25 cellular contexts compared by ENCODE assay signal in genomic region chr20:46850896-46851295, GRCh38. TPM values are rescaled to one million over a fixed set of nuclear protein-coding genes. Genes with fewer than 3 reads are reported as not detected.
DNase-seq lines count a peak whose midpoint lies in the region; ATAC-seq, FAIRE-seq and TF ChIP-seq lines count a peak whose summit lies in the region.
"Had no signal": no experiment of that assay in that cellular context is flagged by ENCODE, and none has a peak within 500 bp of the region (broad histone marks: within the 10 kb centered on the region; RNA-seq: fewer than 3 reads in every experiment).

No MANE protein-coding gene starts in this region.

- peak overlapping the region; percentile 90 for H3K27ac Mint-ChIP-seq in nephron progenitor cell
- H3K27ac Mint-ChIP-seq: B cell; CD4-positive, CD25-positive, alpha-beta regulatory T cell; CD8-positive, alpha-beta T cell; GM23338; H9 had no signal

- POLR2A ChIA-PET in HepG2 (lab: Yijun Ruan, JAX): no interaction called here

- no peak overlapping the region for H3K4me3 Mint-ChIP-seq in nephron progenitor cell
- H3K4me3 Mint-ChIP-seq: B cell; CD4-positive, CD25-positive, alpha-beta regulatory T cell; CD8-positive, alpha-beta T cell; GM23338; H9 had no signal

- 14% methylated on average over 7 of the region's 7 CpGs for WGBS in HepG2 (ENCODE audit: low lambda C conversion rate)
- 65% methylated on average over 7 of the region's 7 CpGs for WGBS in right lobe of liver (ENCODE audit: insufficient coverage, low coverage, low lambda C conversion rate, missing lambda C conversion rate)
- 78% methylated on average over 7 of the region's 7 CpGs for WGBS in esophagus muscularis mucosa

- no peak for ATAC-seq in HepG2
- no peak for ATAC-seq in right lobe of liver
- ATAC-seq in lower lobe of right lung: no peak
- ATAC-seq: CD8-positive, alpha-beta T cell; GM23338; HCT116 had no signal

- peaks cover 31% of the 10 kb centered on the region for H3K4me1 Mint-ChIP-seq in nephron progenitor cell
- H3K4me1 Mint-ChIP-seq: B cell; CD4-positive, CD25-positive, alpha-beta regulatory T cell; GM23338 had no signal

- in situ Hi-C loops in HepG2 (cut with HindIII; ENCODE audit: extremely low pct_ligation_motif_present, low pct_unique_long_range_greater_than_20kb) (no loop called here), brain microvascular endothelial cell (cut with HindIII; ENCODE audit: low pct_ligation_motif_present, low sequenced_read_pairs) (no loop called here)

- no peak overlapping the region for H3K4me3 ChIP-seq in HepG2 (replicated peaks in 1 of 3; ENCODE audit: insufficient read depth in 1 of 3, low read depth in 2 of 3, low read length in 3 of 3)
- H3K4me3 ChIP-seq in right lobe of liver: no peak overlapping the region
- no peak overlapping the region for H3K4me3 ChIP-seq in esophagus muscularis mucosa
- H3K4me3 ChIP-seq in brain microvascular endothelial cell (ENCODE audit: low read depth, low read length): no peak overlapping the region
- no peak overlapping the region for H3K4me3 ChIP-seq in lower lobe of right lung
- H3K4me3 ChIP-seq: BLaER1, GM23338 had no signal

- TF ChIP-seq EP300 in HepG2 (IDR thresholded peaks at IDR 0.05; ENCODE audit: low read depth in 2 of 2, low read length in 2 of 2) (no peak), HepG2 (CRISPR knock-in tag; IDR thresholded peaks at IDR 0.05; ENCODE audit: borderline replicate concordance) (no peak), esophagus muscularis mucosa (IDR thresholded peaks at IDR 0.05) (no peak)

- peaks cover 16% of the 10 kb centered on the region for H3K9me3 Mint-ChIP-seq in nephron progenitor cell
- H3K9me3 Mint-ChIP-seq: H9 had no signal

- no peaks in the 10 kb centered on the region for H4K20me1 ChIP-seq in HepG2 (ENCODE audit: insufficient read depth, low read length)
- H4K20me1 ChIP-seq: BLaER1 had no signal

- no peak overlapping the region for H3K4me2 ChIP-seq in HepG2 (ENCODE audit: low read depth, low read length)
- H3K4me2 ChIP-seq: BLaER1, GM23338 had no signal

- intact Hi-C loops in HepG2 (cut with micrococcal nuclease; ENCODE audit: unreplicated experiment) (no loop called here), right lobe of liver (cut with DNase I) (no loop called here), esophagus muscularis mucosa (cut with DNase I) (no loop called here), lower lobe of right lung (cut with DNase I) (no loop called here)

- no peaks in the 10 kb centered on the region for H3K9me3 ChIP-seq in HepG2 (ENCODE audit: low read length)
- H3K9me3 ChIP-seq in right lobe of liver: no peaks in the 10 kb centered on the region
- no peaks in the 10 kb centered on the region for H3K9me3 ChIP-seq in esophagus muscularis mucosa
- H3K9me3 ChIP-seq in lower lobe of right lung: no peaks in the 10 kb centered on the region
- H3K9me3 ChIP-seq: BLaER1, Caco-2 had no signal

- H3K79me2 ChIP-seq in HepG2 (ENCODE audit: insufficient read depth, low read length): no peaks in the 10 kb centered on the region

- no peaks in the 10 kb centered on the region for H3K36me3 ChIP-seq in HepG2 (replicated peaks in 1 of 2; ENCODE audit: control insufficient read depth in 1 of 2, insufficient read depth in 2 of 2, low read length in 2 of 2)
- H3K36me3 ChIP-seq in right lobe of liver: no peaks in the 10 kb centered on the region
- H3K36me3 ChIP-seq in esophagus muscularis mucosa: no peaks in the 10 kb centered on the region
- H3K36me3 ChIP-seq in brain microvascular endothelial cell (replicated peaks): no peaks in the 10 kb centered on the region
- no peaks in the 10 kb centered on the region for H3K36me3 ChIP-seq in lower lobe of right lung
- H3K36me3 ChIP-seq: BLaER1 had no signal

- no peak for TF ChIP-seq POLR2A in HepG2 (IDR thresholded peaks at IDR 0.05; ENCODE audit: insufficient read depth in 1 of 2, low read depth in 2 of 2, low read length in 2 of 2)
- TF ChIP-seq POLR2A in right lobe of liver (IDR thresholded peaks at IDR 0.05): no peak
- TF ChIP-seq POLR2A in esophagus muscularis mucosa (IDR thresholded peaks at IDR 0.05; ENCODE audit: low read depth): no peak

- no peak for FAIRE-seq in HepG2 (lab: Jason Lieb, UNC)
- FAIRE-seq: A204.1, GM12891, GM18507 had no signal

- H3K4me1 ChIP-seq in HepG2 (ENCODE audit: insufficient read depth, low read length) (no peaks in the 10 kb centered on the region), right lobe of liver (no peaks in the 10 kb centered on the region), esophagus muscularis mucosa (no peaks in the 10 kb centered on the region), lower lobe of right lung (no peaks in the 10 kb centered on the region)
- H3K4me1 ChIP-seq: BLaER1, Caco-2 had no signal

- BruUV-seq in HepG2 (replicated peaks; lab: Mats Ljungman, UMichigan): no TSS peak

- no peak overlapping the region for H3K27ac ChIP-seq in HepG2 (ENCODE audit: extremely low read length, insufficient read depth, low read length)
- H3K27ac ChIP-seq in right lobe of liver: no peak overlapping the region
- no peak overlapping the region for H3K27ac ChIP-seq in esophagus muscularis mucosa (replicated peaks in 1 of 4)
- no peak overlapping the region for H3K27ac ChIP-seq in brain microvascular endothelial cell
- no peak overlapping the region for H3K27ac ChIP-seq in lower lobe of right lung
- H3K27ac ChIP-seq: 22Rv1, BLaER1, C4-2B had no signal

- no peak overlapping the region for H3K9ac ChIP-seq in HepG2 (ENCODE audit: insufficient read depth, low read depth, low read length)
- H3K9ac ChIP-seq: BLaER1 had no signal

- no peak for TF ChIP-seq RAD21 in HepG2 (CRISPR knock-in tag; IDR thresholded peaks at IDR 0.05)

- TF ChIP-seq CTCF in HepG2 (CRISPR knock-in tag; IDR thresholded peaks at IDR 0.05) (no peak), right lobe of liver (IDR thresholded peaks at IDR 0.05) (no peak), esophagus muscularis mucosa (IDR thresholded peaks at IDR 0.05) (no peak), nephron progenitor cell (IDR thresholded peaks at IDR 0.05) (no peak), brain microvascular endothelial cell (IDR thresholded peaks at IDR 0.05; ENCODE audit: low read depth, low read length, missing control alignments) (no peak), lower lobe of right lung (IDR thresholded peaks at IDR 0.05) (no peak)

- H3K27me3 ChIP-seq in HepG2 (ENCODE audit: control insufficient read depth in 1 of 2, insufficient read depth in 2 of 2, low read length in 2 of 2) (peaks cover 2 to 39% of the 10 kb centered on the region in 2 experiments; a peak in 4 of 5 replicates), right lobe of liver (no peaks in the 10 kb centered on the region), esophagus muscularis mucosa (no peaks in the 10 kb centered on the region), brain microvascular endothelial cell (replicated peaks) (peaks cover 3% of the 10 kb centered on the region), lower lobe of right lung (ENCODE audit: low read depth) (peaks cover 7% of the 10 kb centered on the region)
- H3K27me3 ChIP-seq: BLaER1 had no signal

- no peak for DNase-seq in HepG2 (ENCODE audit: low spot score)
- DNase-seq in right lobe of liver: no peak
- DNase-seq in esophagus muscularis mucosa (ENCODE audit: extremely low spot score): peak; percentile 55
- DNase-seq in nephron progenitor cell: no peak
- no peak for DNase-seq in brain microvascular endothelial cell
- DNase-seq in SHP77 treated with DMSO at 0.1 percent for 48 hours (lab: John Stamatoyannopoulos, UW): no peak
- DNase-seq in lower lobe of right lung: no peak
- no peak for DNase-seq in activated CD4-positive, alpha-beta T cell treated with anti-CD3 and anti-CD28 coated beads for 48 hours
- DNase-seq: Caco-2; CD4-positive, CD25-positive, alpha-beta regulatory T cell; CD8-positive, alpha-beta T cell; DMS153; DMS79; EL; GF-D8; H9 had no signal

- peaks cover under 1% of the 10 kb centered on the region for H3K27me3 Mint-ChIP-seq in nephron progenitor cell (ENCODE audit: low read depth, poor library complexity)

- H3K36me3 Mint-ChIP-seq in nephron progenitor cell (ENCODE audit: low read depth): no peaks in the 10 kb centered on the region
- H3K36me3 Mint-ChIP-seq: CD4-positive, CD25-positive, alpha-beta regulatory T cell; CD8-positive, alpha-beta T cell had no signal

- H2AFZ ChIP-seq in HepG2 (ENCODE audit: low read length): no peak overlapping the region

- CTCF ChIA-PET in HepG2 (lab: Yijun Ruan, JAX; ENCODE audit: low intra/inter-chr PET ratio, low total read pairs): no interaction called here

TF ChIP-seq in HepG2, 621 proteins besides CTCF, POLR2A, EP300 and RAD21:
- TF ChIP-seq PHF8 (CRISPR knock-in tag; IDR thresholded peaks at IDR 0.05) (no peak), ZNF629 (CRISPR knock-in tag; conservative IDR thresholded peaks at IDR 0.05) (peak; percentile 79)

RNA-seq across cellular contexts. Expression of gene EYA2, which starts 43.7 kb away (rescaled TPM):
- total RNA-seq in HepG2 (2016; rRNA removed; fragmentation: Illumina TruSeq; extraction: Trizol): not detected in 2 replicates
- not detected in 2 replicates for total RNA-seq in HepG2 (2016; cell fraction: cytosol; rRNA removed; fragmentation: Illumina TruSeq; extraction: Trizol; ENCODE audit: low read depth)
- not detected in 2 replicates for total RNA-seq in HepG2 (2016; cell fraction: insoluble cytoplasmic fraction; rRNA removed; fragmentation: Illumina TruSeq; extraction: Trizol)
- not detected in 2 replicates for total RNA-seq in HepG2 (2016; cell fraction: membrane; rRNA removed; fragmentation: Illumina TruSeq; extraction: Trizol)
- total RNA-seq in HepG2 (2016; cell fraction: nucleus; rRNA removed; fragmentation: Illumina TruSeq; extraction: Trizol): not detected in 2 replicates
- not detected in 2 replicates for polyA plus RNA-seq in HepG2 (2011; rRNA removed)
- not detected in 2 replicates for polyA plus RNA-seq in HepG2 (2011; cell fraction: cytosol; rRNA removed)
- polyA plus RNA-seq in HepG2 (2011; cell fraction: nucleus; rRNA removed): not detected in 2 replicates
- not detected in 2 replicates for polyA plus RNA-seq in HepG2 (2012)
- polyA plus RNA-seq in HepG2 (2016; cell fraction: cytosol; fragmentation: Illumina TruSeq; extraction: Trizol; ENCODE audit: low read depth): not detected in 2 replicates
- polyA plus RNA-seq in HepG2 (2016; cell fraction: insoluble cytoplasmic fraction; fragmentation: Illumina TruSeq; extraction: Trizol; ENCODE audit: low read depth): not detected in 2 replicates
- not detected in 2 replicates for polyA plus RNA-seq in HepG2 (2016; cell fraction: membrane; fragmentation: Illumina TruSeq; extraction: Trizol; ENCODE audit: low read depth)
- polyA plus RNA-seq in HepG2 (2016; cell fraction: nucleus; fragmentation: Illumina TruSeq; extraction: Trizol; ENCODE audit: insufficient read depth, low read depth): not detected in 2 replicates
- not detected in 2 replicates for polyA minus RNA-seq in HepG2 (2011; rRNA and poly(A)+ RNA removed; ENCODE audit: low replicate concordance)
- polyA minus RNA-seq in HepG2 (2011; cell fraction: cytosol; rRNA and poly(A)+ RNA removed): not detected in 2 replicates
- polyA minus RNA-seq in HepG2 (2011; cell fraction: nucleus; rRNA and poly(A)+ RNA removed): not detected in 2 replicates
- 1 to 10 TPM in 1 of 6 experiments, under 1 TPM in 5; 0.12 to 3.0 (median 0.49) TPM for total RNA-seq in right lobe of liver
- total RNA-seq in esophagus muscularis mucosa: 1 to 10 TPM; 1.2 to 5.9 (median 4.2) TPM
- total RNA-seq in lower lobe of right lung: 3.5 TPM
- total RNA-seq: CD4-positive, CD25-positive, alpha-beta regulatory T cell; CD8-positive, alpha-beta T cell had no signal
- polyA plus RNA-seq: CD4-positive, CD25-positive, alpha-beta regulatory T cell had no signal
